Comparison of ENCODE assay signal across 10 cellular contexts in genomic region chrX:34655496-34656258, GRCh38. TPM values are rescaled to one million over a fixed set of nuclear protein-coding genes. Genes with fewer than 3 reads are reported as not detected.
DNase-seq lines count a peak whose midpoint lies in the region; ATAC-seq and TF ChIP-seq lines count a peak whose summit lies in the region.
"Had no signal": no experiment of that assay in that cellular context is flagged by ENCODE, and none has a peak within 500 bp of the region (broad histone marks: within the 10 kb centered on the region; RNA-seq: fewer than 3 reads in every experiment).

No MANE protein-coding gene starts in this region.

- intact Hi-C loops in esophagus muscularis mucosa (cut with DNase I), result loop anchor here (10.0 kb wide), 1 partner anchor 229 kb away; no protein-coding TSS in a partner anchor

- H3F3A ChIP-seq in neural progenitor cell (ENCODE audit: low read depth), result peaks cover 32% of the 10 kb centered on the region

- DNase-seq in ACHN (peak; percentile 3), NT2/D1 (ENCODE audit: low read depth, low spot score) (no peak), esophagus muscularis mucosa (ENCODE audit: extremely low spot score) (no peak), neural progenitor cell (ENCODE audit: low spot score) (peak; percentile 44), HT-29 (ENCODE audit: low spot score) (no peak), NCI-H82 treated with DMSO at 0.1 percent for 48 hours (lab: John Stamatoyannopoulos, UW; ENCODE audit: unreplicated experiment) (no peak)
- DNase-seq: activated CD4-positive, CD25-positive, alpha-beta regulatory T cell treated with anti-CD3 and anti-CD28 coated beads, Interleukin-2, amount 50 U/mL, for 72 hours had no signal

- peak overlapping the region; percentile 76 for H3K4me2 ChIP-seq in neural progenitor cell

- peaks cover 13% of the 10 kb centered on the region for H3K4me1 Mint-ChIP-seq in neural progenitor cell

- H3K4me1 ChIP-seq in NT2/D1 (ENCODE audit: insufficient read depth, insufficient read length) (no peaks in the 10 kb centered on the region), esophagus muscularis mucosa (peaks cover 3 to 22% (median 10%) of the 10 kb centered on the region in 4 donors), neural progenitor cell (peaks cover 28% of the 10 kb centered on the region)
- H3K4me1 ChIP-seq: foreskin keratinocyte had no signal

- 27% methylated on average over 13 of the region's 13 CpGs for WGBS in esophagus muscularis mucosa

- peaks cover 6% of the 10 kb centered on the region for H3K27me3 Mint-ChIP-seq in neural progenitor cell (ENCODE audit: insufficient read depth, low read depth)

- peak overlapping the region; percentile 96 for H3K4me3 Mint-ChIP-seq in neural progenitor cell

- ATAC-seq in HG03175 (IDR thresholded peaks at IDR 0.05; ENCODE audit: unreplicated experiment) (no peak), GM19035 (IDR thresholded peaks at IDR 0.05; ENCODE audit: unreplicated experiment) (no peak)
- ATAC-seq: foreskin keratinocyte had no signal

- H3K27me3 ChIP-seq in NT2/D1 (ENCODE audit: insufficient read depth, insufficient read length), result peaks cover 23% of the 10 kb centered on the region
- no peaks in the 10 kb centered on the region for H3K27me3 ChIP-seq in esophagus muscularis mucosa
- H3K27me3 ChIP-seq in neural progenitor cell, result no peaks in the 10 kb centered on the region

- H4K20me1 ChIP-seq in neural progenitor cell (ENCODE audit: low read depth), result peaks cover 26% of the 10 kb centered on the region

- H3K79me2 ChIP-seq in neural progenitor cell (ENCODE audit: low read depth), result peaks cover 63% of the 10 kb centered on the region

- peak overlapping the region; percentile 56 for H3K4me3 ChIP-seq in NT2/D1 (ENCODE audit: insufficient read length, low read depth)
- H3K4me3 ChIP-seq in esophagus muscularis mucosa, result peak overlapping the region; percentile 69 to 84 (median 70)
- H3K4me3 ChIP-seq in neural progenitor cell, result peak overlapping the region; percentile 95

- H3K9me3 ChIP-seq in NT2/D1 (ENCODE audit: insufficient read depth, low read length) (no peaks in the 10 kb centered on the region), esophagus muscularis mucosa (no peaks in the 10 kb centered on the region), neural progenitor cell (ENCODE audit: low read depth) (no peaks in the 10 kb centered on the region)

- peaks cover 5% of the 10 kb centered on the region for H3K36me3 Mint-ChIP-seq in neural progenitor cell

- H3K27ac ChIP-seq in esophagus muscularis mucosa (replicated peaks in 1 of 4), result peak overlapping the region; percentile 85 to 90 (median 88)
- peak overlapping the region; percentile 96 for H3K27ac ChIP-seq in neural progenitor cell
- H3K27ac ChIP-seq: foreskin keratinocyte had no signal

- peak overlapping the region; percentile 94 for H3K27ac Mint-ChIP-seq in neural progenitor cell

- no peak for TF ChIP-seq POLR2A in esophagus muscularis mucosa (IDR thresholded peaks at IDR 0.05; ENCODE audit: low read depth)

- no peak for TF ChIP-seq EP300 in esophagus muscularis mucosa (IDR thresholded peaks at IDR 0.05)

- no peak for TF ChIP-seq CTCF in esophagus muscularis mucosa (IDR thresholded peaks at IDR 0.05)
- no peak for TF ChIP-seq CTCF in neural progenitor cell (IDR thresholded peaks at IDR 0.05)

- no peak overlapping the region for H2AFZ ChIP-seq in neural progenitor cell (replicated peaks)

- peak overlapping the region; percentile 67 for H3K9ac ChIP-seq in NT2/D1 (ENCODE audit: insufficient read length, low read depth)
- H3K9ac ChIP-seq in neural progenitor cell, result peak overlapping the region; percentile 73

- H3K9me3 Mint-ChIP-seq in neural progenitor cell, result peaks cover 19% of the 10 kb centered on the region

- in situ Hi-C loops in ACHN (cut with HindIII; ENCODE audit: low pct_ligation_motif_present, low pct_unique_long_range_greater_than_20kb, low sequenced_read_pairs), result no loop called here

- H3K36me3 ChIP-seq in NT2/D1 (ENCODE audit: insufficient read depth, insufficient read length, low read length) (no peaks in the 10 kb centered on the region), esophagus muscularis mucosa (no peaks in the 10 kb centered on the region), neural progenitor cell (no peaks in the 10 kb centered on the region)

RNA-seq across cellular contexts. Expression of gene TMEM47, which starts 1.4 kb away (rescaled TPM):
- total RNA-seq in esophagus muscularis mucosa (100 to 1,000 TPM; 124 to 261 (median 192) TPM), neural progenitor cell (ENCODE audit: low replicate concordance) (85.2 and 106 TPM in 2 replicates)
- total RNA-seq in HT-29 (2014; rRNA removed; shearing (Covaris generic)), result not detected in 2 replicates

Comparison
In these comparisons a context has a peak if more than half of its experiments do, and no peak if none do; other contexts are left out.
1. DNase-seq: peak in ACHN (single experiment) and neural progenitor cell (single experiment); none in NT2/D1 (single experiment), esophagus muscularis mucosa (single experiment), HT-29 (single experiment) and NCI-H82 treated with DMSO at 0.1 percent for 48 hours (single experiment).
2. RNA of gene TMEM47, which starts 1.4 kb away (total RNA-seq): 124 to 261 TPM in esophagus muscularis mucosa and 85.2 to 106 TPM in neural progenitor cell; not detected in HT-29; every median in the first group is over 10 times any median in the second.
3. Peak in every context shown above with its lines, with median percentiles within 50 percentile points of each other: H3K4me3 ChIP-seq.